ENCODE assay signal across 8 cellular contexts in genomic region chr14:103563089-103563620, GRCh38. TPM values are rescaled to one million over a fixed set of nuclear protein-coding genes. Genes with fewer than 3 reads are reported as not detected.
DNase-seq lines count a peak whose midpoint lies in the region; ATAC-seq and TF ChIP-seq lines count a peak whose summit lies in the region.

No MANE protein-coding gene starts in this region.

- DNase-seq in activated naive CD4-positive, alpha-beta T cell treated with anti-CD3 and anti-CD28 coated beads, Interleukin-2, amount 50 U/mL, for 72 hours (ENCODE audit: low spot score in 2 of 2) = no peak
- no peak for DNase-seq in stimulated activated naive B cell treated with anti-CD40 and anti-IgM and Interleukin-4, amounts not matched to agents 10 μg/mL and 1 μg/mL and 100 μg/mL, for 72 hours
- DNase-seq in mucosa of gallbladder (ENCODE audit: low spot score) = no peak
- DNase-seq in G401 (ENCODE audit: low spot score) = no peak

- peaks cover 89% of the 10 kb centered on the region for H3K79me2 ChIP-seq in Loucy (ENCODE audit: insufficient read depth, low read length)

- peak overlapping the region; percentile 90 to 95 for H3K27ac Mint-ChIP-seq in activated naive CD4-positive, alpha-beta T cell treated with anti-CD3 and anti-CD28 coated beads, Interleukin-2, amount 50 U/mL, for 72 hours
- peak overlapping the region; percentile 92 for H3K27ac Mint-ChIP-seq in stimulated activated naive B cell treated with anti-CD40 and anti-IgM and Interleukin-4, amounts not matched to agents 10 μg/mL and 1 μg/mL and 100 μg/mL, for 72 hours

- peak overlapping the region; percentile 94 for H3K4me2 ChIP-seq in Loucy (ENCODE audit: low read depth, low read length, poor library complexity, severe bottlenecking)

- H3K9me3 ChIP-seq in Loucy (ENCODE audit: insufficient read depth, low read depth, low read length) = no peaks in the 10 kb centered on the region

- no peak for TF ChIP-seq CTCF in Loucy (conservative IDR thresholded peaks at IDR 0.05; ENCODE audit: low read length)

- H3K36me3 ChIP-seq in Loucy (ENCODE audit: insufficient read depth, low read length) = peaks cover 8% of the 10 kb centered on the region; the same call in 1 of the 2 replicates

- H4K20me1 ChIP-seq in Loucy (ENCODE audit: insufficient read depth, low read length, poor library complexity, severe bottlenecking) = peaks cover 50% of the 10 kb centered on the region

- H3K4me1 ChIP-seq in Loucy (ENCODE audit: insufficient read depth, low read length, poor library complexity, severe bottlenecking) = peaks cover 52% of the 10 kb centered on the region

- peak; percentile 35 for ATAC-seq in GM21825 (IDR thresholded peaks at IDR 0.05; ENCODE audit: unreplicated experiment)
- ATAC-seq in activated naive CD4-positive, alpha-beta T cell treated with anti-CD3 and anti-CD28 coated beads, Interleukin-2, amount 50 U/mL, for 72 hours = peak; percentile 43
- ATAC-seq in stimulated activated naive B cell treated with anti-CD40 and anti-IgM and Interleukin-4, amounts not matched to agents 10 μg/mL and 1 μg/mL and 100 μg/mL, for 72 hours (replicated peaks) = peak; percentile 35 to 44

- H3K4me3 ChIP-seq in GM08714 (ENCODE audit: low read length) (peak overlapping the region; percentile 95), Loucy (ENCODE audit: low read length, poor library complexity, severe bottlenecking) (peak overlapping the region; percentile 90), iPS-11a (ENCODE audit: low read depth, low read length) (peak overlapping the region; percentile 82)

- H3K9me3 Mint-ChIP-seq in activated naive CD4-positive, alpha-beta T cell treated with anti-CD3 and anti-CD28 coated beads, Interleukin-2, amount 50 U/mL, for 72 hours = no peaks in the 10 kb centered on the region
- no peaks in the 10 kb centered on the region for H3K9me3 Mint-ChIP-seq in stimulated activated naive B cell treated with anti-CD40 and anti-IgM and Interleukin-4, amounts not matched to agents 10 μg/mL and 1 μg/mL and 100 μg/mL, for 72 hours

- peak overlapping the region; percentile 88 for H3K4me3 Mint-ChIP-seq in stimulated activated naive B cell treated with anti-CD40 and anti-IgM and Interleukin-4, amounts not matched to agents 10 μg/mL and 1 μg/mL and 100 μg/mL, for 72 hours

- peaks cover 6% of the 10 kb centered on the region; the same call in 1 of the 2 replicates for H3F3A ChIP-seq in Loucy (ENCODE audit: low read depth)

- peaks cover 21 to 51% of the 10 kb centered on the region in 2 donors for H3K4me1 Mint-ChIP-seq in stimulated activated naive B cell treated with anti-CD40 and anti-IgM and Interleukin-4, amounts not matched to agents 10 μg/mL and 1 μg/mL and 100 μg/mL, for 72 hours

- H3K36me3 Mint-ChIP-seq in activated naive CD4-positive, alpha-beta T cell treated with anti-CD3 and anti-CD28 coated beads, Interleukin-2, amount 50 U/mL, for 72 hours = peaks cover 26 to 29% of the 10 kb centered on the region in 2 donors
- peaks cover 20 to 27% of the 10 kb centered on the region in 2 donors for H3K36me3 Mint-ChIP-seq in stimulated activated naive B cell treated with anti-CD40 and anti-IgM and Interleukin-4, amounts not matched to agents 10 μg/mL and 1 μg/mL and 100 μg/mL, for 72 hours

- in situ Hi-C loops in G401 (cut with HindIII; ENCODE audit: low sequenced_read_pairs) = no loop called here

- H3K27me3 ChIP-seq in Loucy (ENCODE audit: insufficient read depth, low read length, poor library complexity, severe bottlenecking) = no peaks in the 10 kb centered on the region

- H3K27me3 Mint-ChIP-seq in stimulated activated naive B cell treated with anti-CD40 and anti-IgM and Interleukin-4, amounts not matched to agents 10 μg/mL and 1 μg/mL and 100 μg/mL, for 72 hours = no peaks in the 10 kb centered on the region

- H3K9ac ChIP-seq in Loucy (ENCODE audit: low read depth, low read length, poor library complexity, severe bottlenecking) = peak overlapping the region; percentile 83

- H2AFZ ChIP-seq in Loucy (ENCODE audit: low read length) = peak overlapping the region; percentile 93

- no peaks in the 10 kb centered on the region for H3K9me2 ChIP-seq in Loucy (replicated peaks; ENCODE audit: low read depth, low read length)

RNA-seq across cellular contexts. Expression of gene COA8, which starts 0.4 kb away (rescaled TPM):
- 10 to 100 TPM; 14.1 to 39.9 TPM for total RNA-seq in activated naive CD4-positive, alpha-beta T cell treated with anti-CD3 and anti-CD28 coated beads, Interleukin-2, amount 50 U/mL, for 72 hours
- 33.7 TPM for total RNA-seq in mucosa of gallbladder
- 29.7 and 34.7 TPM in 2 replicates for total RNA-seq in G401 (2014; rRNA removed; shearing (Covaris generic))

RNA-seq across cellular contexts. Expression of gene BAG5, which starts 0.7 kb away (rescaled TPM):
- 10 to 100 TPM; 15.6 to 24.1 TPM for total RNA-seq in activated naive CD4-positive, alpha-beta T cell treated with anti-CD3 and anti-CD28 coated beads, Interleukin-2, amount 50 U/mL, for 72 hours
- total RNA-seq in mucosa of gallbladder = 24.2 TPM
- total RNA-seq in G401 (2014; rRNA removed; shearing (Covaris generic)) = 4.0 and 12.2 TPM in 2 replicates

RNA-seq across cellular contexts. Expression of gene TRMT61A, which starts 34.2 kb away (rescaled TPM):
- 1 to 10 TPM; 5.6 to 9.2 TPM for total RNA-seq in activated naive CD4-positive, alpha-beta T cell treated with anti-CD3 and anti-CD28 coated beads, Interleukin-2, amount 50 U/mL, for 72 hours
- 13.5 TPM for total RNA-seq in mucosa of gallbladder
- 17.6 and 29.3 TPM in 2 replicates for total RNA-seq in G401 (2014; rRNA removed; shearing (Covaris generic))

RNA-seq across cellular contexts. Expression of gene CKB, which starts 40.5 kb away (rescaled TPM):
- total RNA-seq in activated naive CD4-positive, alpha-beta T cell treated with anti-CD3 and anti-CD28 coated beads, Interleukin-2, amount 50 U/mL, for 72 hours = 1 to 10 TPM; 2.6 to 9.4 TPM
- 424 TPM for total RNA-seq in mucosa of gallbladder
- 672 and 986 TPM in 2 replicates for total RNA-seq in G401 (2014; rRNA removed; shearing (Covaris generic))
